Comparison of ENCODE assay signal across 8 cellular contexts in the genomic region with DNA sequence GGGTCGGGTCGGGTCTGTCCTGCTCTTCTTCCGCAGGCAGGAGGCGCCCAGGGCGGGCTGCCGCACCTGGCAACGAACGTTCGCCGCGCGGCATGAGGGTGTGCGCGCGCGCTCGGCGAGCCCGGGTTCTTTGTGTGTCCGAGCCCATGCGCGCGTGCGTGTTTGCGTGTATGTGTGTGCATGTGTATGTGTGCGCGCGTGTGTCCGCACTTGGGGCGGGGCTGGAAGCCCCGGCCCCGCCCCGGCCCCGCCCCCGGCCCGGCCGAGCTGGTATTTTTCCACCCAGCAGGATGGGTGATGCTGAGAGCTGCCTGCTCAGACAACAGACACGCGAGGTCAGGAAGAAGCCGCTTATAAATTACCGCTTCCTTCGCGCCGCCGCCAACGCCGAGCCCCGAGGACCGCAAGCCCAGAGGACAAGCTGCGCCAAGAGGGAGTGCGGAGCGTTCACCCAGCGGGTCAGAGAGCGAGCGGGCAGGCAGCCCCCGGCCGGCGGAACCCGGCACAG. TPM values are rescaled to one million over a fixed set of nuclear protein-coding genes. Genes with fewer than 3 reads are reported as not detected.
A peak's percentile ranks its signal among the peaks of the same experiment; 100 is the strongest.
DNase-seq lines count a peak whose midpoint lies in the region; TF ChIP-seq lines count a peak whose summit lies in the region.

A gene (plus strand): TSS at position 303 of the 508 bp plus-strand sequence. CDS start 41,029 bp downstream, outside the sequence.

- peaks cover 45% of the 10 kb centered on the region for H3K4me1 ChIP-seq in suprapubic skin

- 5% methylated on average over 8 of the region's 59 CpGs for whole genome bisulfite sequencing in suprapubic skin

- H3K4me1 Mint-ChIP-seq in HFFc6 (ENCODE audit: low read depth), result peaks cover 27% of the 10 kb centered on the region
- peaks cover 53% of the 10 kb centered on the region for H3K4me1 Mint-ChIP-seq in activated naive CD4-positive, alpha-beta T cell treated with anti-CD3 and anti-CD28 coated beads, Interleukin-2, amount 10 ng/mL, durations not matched to agents 7 days and 5 days

- POLR2A ChIA-PET in GM10248 (lab: Yijun Ruan, JAX), result no interaction called here

- TF ChIP-seq CTCF in GM10248 (IDR thresholded peaks at IDR 0.05; ENCODE audit: control extremely low read depth, extremely low read depth, low read depth, missing control alignments) (peak; percentile 41), HFFc6 (IDR thresholded peaks at IDR 0.05) (peak; percentile 61), NB4 (IDR thresholded peaks at IDR 0.05; ENCODE audit: low read depth, low read length) (peak; percentile 22), suprapubic skin (IDR thresholded peaks at IDR 0.05) (peak in 1 of 2 donors; percentile 47)

- H3K4me3 Mint-ChIP-seq in HFFc6, result peak within 1 kb of the TSS; percentile 100
- H3K4me3 Mint-ChIP-seq in activated naive CD4-positive, alpha-beta T cell treated with anti-CD3 and anti-CD28 coated beads, Interleukin-2, amount 10 ng/mL, durations not matched to agents 7 days and 5 days, result peak within 1 kb of the TSS; percentile 95

- H3K36me3 ChIP-seq in SK-N-MC (ENCODE audit: insufficient read depth, low read length) (no peaks in the 10 kb centered on the region), suprapubic skin (no peaks in the 10 kb centered on the region)

- H3K9me3 ChIP-seq in SK-N-MC (ENCODE audit: low read depth, low read length) (no peaks in the 10 kb centered on the region), suprapubic skin (no peaks in the 10 kb centered on the region)

- H3K4me3 ChIP-seq in NB4 (ENCODE audit: low read depth, low read length), result peak within 1 kb of the TSS; percentile 100
- peak within 1 kb of the TSS; percentile 83 for H3K4me3 ChIP-seq in SK-N-MC
- peak within 1 kb of the TSS; percentile 69 for H3K4me3 ChIP-seq in suprapubic skin

- TF ChIP-seq EP300 in suprapubic skin (IDR thresholded peaks at IDR 0.05), result no peak

- H3K27me3 ChIP-seq in suprapubic skin, result no peaks in the 10 kb centered on the region

- no peaks in the 10 kb centered on the region for H3K9me3 Mint-ChIP-seq in HFFc6
- no peaks in the 10 kb centered on the region for H3K9me3 Mint-ChIP-seq in activated naive CD4-positive, alpha-beta T cell treated with anti-CD3 and anti-CD28 coated beads, Interleukin-2, amount 10 ng/mL, durations not matched to agents 7 days and 5 days

- TF ChIP-seq POLR2A in NB4 (IDR thresholded peaks at IDR 0.05; ENCODE audit: extremely low read depth, insufficient read length) (no peak), suprapubic skin (IDR thresholded peaks at IDR 0.05) (peak in 1 of 2 donors; percentile 59)

- DNase-seq in GM10248 (ENCODE audit: extremely low spot score) (peak; percentile 91), HFFc6 (peak; percentile 93), NB4 (ENCODE audit: low read depth) (peak; percentile 94), SK-N-MC (ENCODE audit: low read depth, low spot score) (peak; percentile 37), globus pallidus (ENCODE audit: low spot score) (peak; percentile 91), occipital lobe (lab: John Stamatoyannopoulos, UW) (peak; percentile 96), suprapubic skin (ENCODE audit: low spot score in 2 of 2) (peak; percentile 97 to 98)
- peak; percentile 96 for DNase-seq in activated naive CD4-positive, alpha-beta T cell treated with anti-CD3 and anti-CD28 coated beads, Interleukin-2, amount 10 ng/mL, durations not matched to agents 7 days and 5 days

- H3K9ac ChIP-seq in SK-N-MC (ENCODE audit: insufficient read length), result peak within 1 kb of the TSS; percentile 68

- peaks cover 9% of the 10 kb centered on the region for H3K27me3 Mint-ChIP-seq in HFFc6 (ENCODE audit: insufficient read depth)
- H3K27me3 Mint-ChIP-seq in activated naive CD4-positive, alpha-beta T cell treated with anti-CD3 and anti-CD28 coated beads, Interleukin-2, amount 10 ng/mL, durations not matched to agents 7 days and 5 days, result peaks cover 36% of the 10 kb centered on the region

- peaks cover 10% of the 10 kb centered on the region for H3K36me3 Mint-ChIP-seq in HFFc6 (ENCODE audit: low read depth)
- peaks cover 17% of the 10 kb centered on the region for H3K36me3 Mint-ChIP-seq in activated naive CD4-positive, alpha-beta T cell treated with anti-CD3 and anti-CD28 coated beads, Interleukin-2, amount 10 ng/mL, durations not matched to agents 7 days and 5 days

- H3K27ac Mint-ChIP-seq in HFFc6, result peak within 1 kb of the TSS; percentile 93
- peak within 1 kb of the TSS; percentile 99 for H3K27ac Mint-ChIP-seq in activated naive CD4-positive, alpha-beta T cell treated with anti-CD3 and anti-CD28 coated beads, Interleukin-2, amount 10 ng/mL, durations not matched to agents 7 days and 5 days

- no peak within 1 kb of the TSS for H3K27ac ChIP-seq in SK-N-MC
- peak within 1 kb of the TSS; percentile 90 for H3K27ac ChIP-seq in suprapubic skin

- CTCF ChIA-PET in GM10248 (lab: Yijun Ruan, JAX), result interaction anchor here (0.9 to 3.3 kb wide), 9 partner anchors 19 to 65 kb away, joined by 3 to 14 read pairs (median 4); no protein-coding TSS in a partner anchor
- CTCF ChIA-PET in activated naive CD4-positive, alpha-beta T cell treated with anti-CD3 and anti-CD28 coated beads, Interleukin-2, amount 10 ng/mL, durations not matched to agents 7 days and 5 days (lab: Charles Lee), result interaction anchor here (1.2 to 3.0 kb wide), 8 partner anchors 22 to 65 kb away, joined by 3 to 21 read pairs (median 8); no protein-coding TSS in a partner anchor

RNA-seq across cellular contexts. Expression of the gene that starts here (rescaled TPM):
- 10 to 100 TPM; 22.5 to 33.0 (median 28.6) TPM for total RNA-seq in HFFc6 (2021; fragmentation: NEBNext Ultra II Directional; extraction: Animal tissue kit (Norgen Biotek cat#: 25700))
- total RNA-seq in occipital lobe (24.8 TPM), suprapubic skin (100 to 1,000 TPM in 2 of 4 donors, 10 to 100 TPM in 2; 85.4 to 149 (median 102) TPM)

Comparison
In these comparisons a context has a peak if more than half of its experiments do, and no peak if none do; other contexts are left out.
1. DNase-seq: peak in every context shown above with its lines; median percentile 98 in suprapubic skin; 96 in activated naive CD4-positive, alpha-beta T cell treated with anti-CD3 and anti-CD28 coated beads, Interleukin-2, amount 10 ng/mL, durations not matched to agents 7 days and 5 days; 96 in occipital lobe; 94 in NB4; 93 in HFFc6; 91 in GM10248; 91 in globus pallidus; 37 in SK-N-MC.